ENCODE assay signal across 22 cellular contexts in genomic region chr6:123716506-123716905, GRCh38.
DNase-seq lines count a peak whose midpoint lies in the region; ATAC-seq and TF ChIP-seq lines count a peak whose summit lies in the region.
"Had no signal": no experiment of that assay in that cellular context is flagged by ENCODE, and none has a peak within 500 bp of the region (broad histone marks: within the 10 kb centered on the region; RNA-seq: fewer than 3 reads in every experiment).

No MANE protein-coding gene starts in this region.

- DNase-seq in NCI-H82 (lab: John Stamatoyannopoulos, UW), result peak; percentile 74
- peak; percentile 13 for DNase-seq in choroid plexus epithelial cell (ENCODE audit: low read depth)
- DNase-seq in renal cortical epithelial cell (ENCODE audit: low read depth), result peak; percentile 27
- no peak for DNase-seq in putamen (ENCODE audit: low spot score)
- DNase-seq in cortex of kidney (lab: John Stamatoyannopoulos, UW), result no peak
- DNase-seq in NCI-H2081 (lab: John Stamatoyannopoulos, UW), result no peak
- DNase-seq: activated CD4-positive, alpha-beta T cell treated with anti-CD3 and anti-CD28 coated beads for 1 hour; activated CD8-positive, alpha-beta T cell treated with anti-CD3 and anti-CD28 coated beads, Interleukin-2, amount 10 ng/mL, durations not matched to agents 7 days and 5 days; activated gamma-delta T cell; activated T-cell treated with anti-CD3 and anti-CD28 coated beads, Interleukin-2, amount 50 U/mL, for 1 hour; AML-193; CD8-positive, alpha-beta T cell; effector memory CD4-positive, alpha-beta T cell; kidney; lower lobe of right lung; NCI-H2029; Peyer's patch; SJCRH30; small intestine; stimulated activated CD4-positive, alpha-beta T cell treated with anti-CD3 and anti-CD28 coated beads, Interleukin-1b, Interleukin-23, amount 100 ng/mL, for 48 hours had no signal

- no peak overlapping the region for H3K4me3 ChIP-seq in choroid plexus epithelial cell (ENCODE audit: low read depth, low read length)
- H3K4me3 ChIP-seq: lower lobe of right lung, Peyer's patch, prostate gland, SJCRH30 had no signal

- peak; percentile 41 for ATAC-seq in HG03432 (IDR thresholded peaks at IDR 0.05; ENCODE audit: unreplicated experiment)
- ATAC-seq: activated CD8-positive, alpha-beta T cell treated with anti-CD3 and anti-CD28 coated beads, Interleukin-2, amount 10 ng/mL, durations not matched to agents 7 days and 5 days; CD8-positive, alpha-beta T cell; lower lobe of right lung had no signal

- TF ChIP-seq CTCF in choroid plexus epithelial cell (conservative IDR thresholded peaks at IDR 0.05; ENCODE audit: low read depth, low read length), result no peak

Comparison
In these comparisons a context has a peak if more than half of its experiments do, and no peak if none do; other contexts are left out.
1. DNase-seq: peak in NCI-H82 (single experiment), choroid plexus epithelial cell (single experiment) and renal cortical epithelial cell (single experiment); none in putamen (single experiment), cortex of kidney (single experiment) and NCI-H2081 (0 of 2).